ENCODE assay signal across 8 cellular contexts in genomic region chr1:101137144-101138126, GRCh38.
DNase-seq lines count a peak whose midpoint lies in the region; ATAC-seq and TF ChIP-seq lines count a peak whose summit lies in the region.

No MANE protein-coding gene starts in this region.

- H3K27me3 Mint-ChIP-seq in activated naive CD4-positive, alpha-beta T cell treated with anti-CD3 and anti-CD28 coated beads, Interleukin-2, amount 50 U/mL, for 24 hours = no peaks in the 10 kb centered on the region
- no peaks in the 10 kb centered on the region for H3K27me3 Mint-ChIP-seq in central memory CD8-positive, alpha-beta T cell
- no peaks in the 10 kb centered on the region for H3K27me3 Mint-ChIP-seq in stimulated activated naive CD8-positive, alpha-beta T cell treated with anti-CD3 and anti-CD28 coated beads, Interleukin-15, Interleukin-2, amounts not matched to agents 100 ng/mL and 50 ng/mL, for 24 hours

- H3K9me3 Mint-ChIP-seq in activated naive CD4-positive, alpha-beta T cell treated with anti-CD3 and anti-CD28 coated beads, Interleukin-2, amount 50 U/mL, for 24 hours = peaks cover 10% of the 10 kb centered on the region
- no peaks in the 10 kb centered on the region for H3K9me3 Mint-ChIP-seq in central memory CD8-positive, alpha-beta T cell
- no peaks in the 10 kb centered on the region for H3K9me3 Mint-ChIP-seq in stimulated activated naive CD8-positive, alpha-beta T cell treated with anti-CD3 and anti-CD28 coated beads, Interleukin-15, Interleukin-2, amounts not matched to agents 100 ng/mL and 50 ng/mL, for 24 hours

- no peaks in the 10 kb centered on the region for H3K36me3 Mint-ChIP-seq in activated naive CD4-positive, alpha-beta T cell treated with anti-CD3 and anti-CD28 coated beads, Interleukin-2, amount 50 U/mL, for 24 hours
- peaks cover 2% of the 10 kb centered on the region for H3K36me3 Mint-ChIP-seq in central memory CD8-positive, alpha-beta T cell (ENCODE audit: insufficient read depth)
- no peaks in the 10 kb centered on the region for H3K36me3 Mint-ChIP-seq in stimulated activated naive CD8-positive, alpha-beta T cell treated with anti-CD3 and anti-CD28 coated beads, Interleukin-15, Interleukin-2, amounts not matched to agents 100 ng/mL and 50 ng/mL, for 24 hours (ENCODE audit: low read depth)

- no peak for TF ChIP-seq CTCF in MM.1S (IDR thresholded peaks at IDR 0.05; ENCODE audit: low read length)

- no peaks in the 10 kb centered on the region for H4K20me1 ChIP-seq in MM.1S (ENCODE audit: insufficient read depth, low read length)

- no peaks in the 10 kb centered on the region for H3K4me1 ChIP-seq in MM.1S (ENCODE audit: low read length)

- no peaks in the 10 kb centered on the region for H3F3A ChIP-seq in MM.1S (ENCODE audit: insufficient read depth, low read length)

- peak overlapping the region; percentile 49 for H3K4me3 Mint-ChIP-seq in activated naive CD4-positive, alpha-beta T cell treated with anti-CD3 and anti-CD28 coated beads, Interleukin-2, amount 50 U/mL, for 24 hours
- peak overlapping the region; percentile 50 for H3K4me3 Mint-ChIP-seq in central memory CD8-positive, alpha-beta T cell
- H3K4me3 Mint-ChIP-seq in stimulated activated naive CD8-positive, alpha-beta T cell treated with anti-CD3 and anti-CD28 coated beads, Interleukin-15, Interleukin-2, amounts not matched to agents 100 ng/mL and 50 ng/mL, for 24 hours = peak overlapping the region; percentile 46

- H3K79me2 ChIP-seq in MM.1S (ENCODE audit: low read length) = no peaks in the 10 kb centered on the region

- H3K27ac Mint-ChIP-seq in activated naive CD4-positive, alpha-beta T cell treated with anti-CD3 and anti-CD28 coated beads, Interleukin-2, amount 50 U/mL, for 24 hours = peak overlapping the region; percentile 84
- peak overlapping the region; percentile 92 for H3K27ac Mint-ChIP-seq in central memory CD8-positive, alpha-beta T cell (ENCODE audit: low read depth)
- peak overlapping the region; percentile 83 for H3K27ac Mint-ChIP-seq in stimulated activated naive CD8-positive, alpha-beta T cell treated with anti-CD3 and anti-CD28 coated beads, Interleukin-15, Interleukin-2, amounts not matched to agents 100 ng/mL and 50 ng/mL, for 24 hours

- H3K4me3 ChIP-seq in MM.1S (ENCODE audit: low read length) = no peak overlapping the region

- no peaks in the 10 kb centered on the region for H3K9me3 ChIP-seq in MM.1S (replicated peaks; ENCODE audit: insufficient read depth, low read length)

- peaks cover 62% of the 10 kb centered on the region for H3K4me1 Mint-ChIP-seq in activated naive CD4-positive, alpha-beta T cell treated with anti-CD3 and anti-CD28 coated beads, Interleukin-2, amount 50 U/mL, for 24 hours
- peaks cover 53% of the 10 kb centered on the region for H3K4me1 Mint-ChIP-seq in central memory CD8-positive, alpha-beta T cell
- peaks cover 72% of the 10 kb centered on the region for H3K4me1 Mint-ChIP-seq in stimulated activated naive CD8-positive, alpha-beta T cell treated with anti-CD3 and anti-CD28 coated beads, Interleukin-15, Interleukin-2, amounts not matched to agents 100 ng/mL and 50 ng/mL, for 24 hours (ENCODE audit: low read depth)

- no peak for DNase-seq in activated naive CD4-positive, alpha-beta T cell treated with Interleukin-2 at 50 U/mL for 16 hours
- DNase-seq in KG1 (lab: John Stamatoyannopoulos, UW) (peak; percentile 13), MM.1S (no peak), NCI-H1417 treated with DMSO at 0.1 percent for 48 hours (lab: John Stamatoyannopoulos, UW) (no peak)
- DNase-seq in central memory CD8-positive, alpha-beta T cell (ENCODE audit: low spot score in 2 of 2) = peak in 1 of 2 donors; percentile 14
- no peak for DNase-seq in NK-92 treated with Interleukin-12 subunit alpha and Interleukin-12 subunit beta, amount 100 ng/mL, for 24 hours (lab: John Stamatoyannopoulos, UW)

- no peaks in the 10 kb centered on the region for H3K27me3 ChIP-seq in MM.1S (replicated peaks; ENCODE audit: insufficient read depth, low read length)

- no peak overlapping the region for H3K4me2 ChIP-seq in MM.1S (ENCODE audit: low read depth, low read length)

- peak; percentile 86 for ATAC-seq in central memory CD8-positive, alpha-beta T cell (replicated peaks; ENCODE audit: extremely low read depth, poor library complexity, severe bottlenecking)

- H3K9ac ChIP-seq in MM.1S (ENCODE audit: low read length) = no peak overlapping the region

- no peaks in the 10 kb centered on the region for H3K36me3 ChIP-seq in MM.1S (replicated peaks; ENCODE audit: insufficient read depth, low read length)

- no peaks in the 10 kb centered on the region for H3K9me2 ChIP-seq in MM.1S (replicated peaks; ENCODE audit: insufficient read depth, low read length)

- H3K27ac ChIP-seq in MM.1S (ENCODE audit: low read length) = no peak overlapping the region

- no peak overlapping the region for H2AFZ ChIP-seq in MM.1S (ENCODE audit: low read length)
